8 cellular contexts compared by ENCODE assay signal in the genomic region with DNA sequence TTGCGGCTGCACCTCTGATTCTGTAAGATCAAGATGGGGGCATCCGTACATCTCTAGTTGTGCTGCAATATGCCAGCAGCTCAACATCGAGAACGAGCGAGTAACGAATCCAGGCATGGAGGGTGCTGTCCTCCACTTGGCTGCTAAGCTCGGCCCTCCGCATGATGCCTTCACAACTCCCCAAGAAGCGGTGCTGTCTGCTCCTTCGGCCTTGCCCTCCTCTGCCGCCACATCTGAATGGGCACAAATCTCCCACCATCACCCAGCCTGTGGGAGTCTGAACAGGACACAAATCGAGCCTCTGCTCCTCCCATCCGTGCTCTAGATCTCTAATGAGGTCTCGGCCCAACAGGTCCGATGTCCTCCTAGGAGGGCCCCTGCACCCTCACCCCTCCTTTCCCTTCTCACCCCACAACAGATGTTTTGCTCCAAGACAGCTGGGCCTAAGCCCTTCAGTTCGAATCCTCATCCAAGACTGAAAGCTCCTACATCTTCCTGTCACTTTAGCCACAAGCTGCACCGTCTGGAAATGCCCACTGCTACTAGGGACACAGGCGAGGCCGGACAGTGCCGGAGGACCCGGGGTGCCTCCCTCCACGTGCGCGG.
DNase-seq lines count a peak whose midpoint lies in the region; ATAC-seq and TF ChIP-seq lines count a peak whose summit lies in the region.

No MANE protein-coding gene starts in this region.

- H3K4me3 Mint-ChIP-seq in activated CD4-positive, alpha-beta T cell treated with anti-CD3 and anti-CD28 coated beads, Interleukin-2, amount 10 ng/mL, durations not matched to agents 7 days and 5 days: peak overlapping the region; percentile 98
- H3K4me3 Mint-ChIP-seq in WTC11: peak overlapping the region; percentile 90

- peaks cover 43% of the 10 kb centered on the region for H3K4me1 Mint-ChIP-seq in activated CD4-positive, alpha-beta T cell treated with anti-CD3 and anti-CD28 coated beads, Interleukin-2, amount 10 ng/mL, durations not matched to agents 7 days and 5 days
- peaks cover 25% of the 10 kb centered on the region for H3K4me1 Mint-ChIP-seq in WTC11

- H3K4me3 ChIP-seq in skin epidermis: peak overlapping the region; percentile 58 to 86 (median 80)

- no peaks in the 10 kb centered on the region for H3K27me3 Mint-ChIP-seq in activated CD4-positive, alpha-beta T cell treated with anti-CD3 and anti-CD28 coated beads, Interleukin-2, amount 10 ng/mL, durations not matched to agents 7 days and 5 days
- peaks cover 20% of the 10 kb centered on the region for H3K27me3 Mint-ChIP-seq in WTC11 (ENCODE audit: low read depth)

- H3K27ac Mint-ChIP-seq in activated CD4-positive, alpha-beta T cell treated with anti-CD3 and anti-CD28 coated beads, Interleukin-2, amount 10 ng/mL, durations not matched to agents 7 days and 5 days: peak overlapping the region; percentile 97
- H3K27ac Mint-ChIP-seq in WTC11: no peak overlapping the region

- peak overlapping the region in 17 of 21 experiments; percentile 34 to 87 (median 73) for H3K27ac ChIP-seq in skin epidermis

- POLR2A ChIA-PET in activated CD4-positive, alpha-beta T cell treated with anti-CD3 and anti-CD28 coated beads, Interleukin-2, amount 10 ng/mL, durations not matched to agents 7 days and 5 days (lab: Charles Lee): no interaction called here
- POLR2A ChIA-PET in WTC11 (lab: Charles Lee): no interaction called here

- peaks cover 48% of the 10 kb centered on the region for H3K36me3 Mint-ChIP-seq in activated CD4-positive, alpha-beta T cell treated with anti-CD3 and anti-CD28 coated beads, Interleukin-2, amount 10 ng/mL, durations not matched to agents 7 days and 5 days (ENCODE audit: low read depth)
- H3K36me3 Mint-ChIP-seq in WTC11: peaks cover 35% of the 10 kb centered on the region

- peak; percentile 9 for DNase-seq in activated CD4-positive, alpha-beta T cell treated with anti-CD3 and anti-CD28 coated beads, Interleukin-2, amount 10 ng/mL, durations not matched to agents 7 days and 5 days
- DNase-seq in activated CD4-positive, alpha-beta T cell treated with anti-CD3 and anti-CD28 coated beads for 4 hours: no peak
- no peak for DNase-seq in WTC11 (ENCODE audit: low spot score)
- no peak for DNase-seq in left cardiac atrium
- DNase-seq in NK-92 (lab: John Stamatoyannopoulos, UW; ENCODE audit: unreplicated experiment): no peak

- CTCF ChIA-PET in activated CD4-positive, alpha-beta T cell treated with anti-CD3 and anti-CD28 coated beads, Interleukin-2, amount 10 ng/mL, durations not matched to agents 7 days and 5 days (lab: Charles Lee): interaction anchor here (0.8 kb wide), 1 partner anchor 578 kb away, joined by 3 read pairs; no protein-coding TSS in a partner anchor
- CTCF ChIA-PET in WTC11 (lab: Charles Lee): no interaction called here

- no peak for TF ChIP-seq CTCF in WTC11 (IDR thresholded peaks at IDR 0.05)

- TF ChIP-seq POLR2A in GM18505 (IDR thresholded peaks at IDR 0.05; ENCODE audit: borderline replicate concordance, extremely low read depth, insufficient read depth, insufficient read length): no peak

- ATAC-seq in WTC11 (no peak; the same call in 1 of the 2 replicates), left cardiac atrium (peak; percentile 6 to 7), HG03520 (IDR thresholded peaks at IDR 0.05; ENCODE audit: unreplicated experiment) (no peak), GM18505 (IDR thresholded peaks at IDR 0.05; ENCODE audit: unreplicated experiment) (no peak)

- peaks cover 6% of the 10 kb centered on the region for H3K9me3 Mint-ChIP-seq in activated CD4-positive, alpha-beta T cell treated with anti-CD3 and anti-CD28 coated beads, Interleukin-2, amount 10 ng/mL, durations not matched to agents 7 days and 5 days
- peaks cover 18% of the 10 kb centered on the region for H3K9me3 Mint-ChIP-seq in WTC11

- intact Hi-C loops in left cardiac atrium (cut with DNase I): loop anchor here in 1 of 2 donors (10.0 kb wide), 1 partner anchor 83 kb away; the partner anchor contains the start of gene ZNF33B

TF ChIP-seq in WTC11, 78 proteins besides CTCF, POLR2A, EP300 and RAD21:
- no peak for TF ChIP-seq E2F1 (CRISPR knock-in tag; IDR thresholded peaks at IDR 0.05)

Comparison
In these comparisons a context has a peak if more than half of its experiments do, and no peak if none do; other contexts are left out.
1. ATAC-seq: peak in left cardiac atrium (2 of 2); none in WTC11 (single experiment), HG03520 (single experiment) and GM18505 (single experiment).